Comparison of ENCODE assay signal across 1 cellular context in the genomic region with DNA sequence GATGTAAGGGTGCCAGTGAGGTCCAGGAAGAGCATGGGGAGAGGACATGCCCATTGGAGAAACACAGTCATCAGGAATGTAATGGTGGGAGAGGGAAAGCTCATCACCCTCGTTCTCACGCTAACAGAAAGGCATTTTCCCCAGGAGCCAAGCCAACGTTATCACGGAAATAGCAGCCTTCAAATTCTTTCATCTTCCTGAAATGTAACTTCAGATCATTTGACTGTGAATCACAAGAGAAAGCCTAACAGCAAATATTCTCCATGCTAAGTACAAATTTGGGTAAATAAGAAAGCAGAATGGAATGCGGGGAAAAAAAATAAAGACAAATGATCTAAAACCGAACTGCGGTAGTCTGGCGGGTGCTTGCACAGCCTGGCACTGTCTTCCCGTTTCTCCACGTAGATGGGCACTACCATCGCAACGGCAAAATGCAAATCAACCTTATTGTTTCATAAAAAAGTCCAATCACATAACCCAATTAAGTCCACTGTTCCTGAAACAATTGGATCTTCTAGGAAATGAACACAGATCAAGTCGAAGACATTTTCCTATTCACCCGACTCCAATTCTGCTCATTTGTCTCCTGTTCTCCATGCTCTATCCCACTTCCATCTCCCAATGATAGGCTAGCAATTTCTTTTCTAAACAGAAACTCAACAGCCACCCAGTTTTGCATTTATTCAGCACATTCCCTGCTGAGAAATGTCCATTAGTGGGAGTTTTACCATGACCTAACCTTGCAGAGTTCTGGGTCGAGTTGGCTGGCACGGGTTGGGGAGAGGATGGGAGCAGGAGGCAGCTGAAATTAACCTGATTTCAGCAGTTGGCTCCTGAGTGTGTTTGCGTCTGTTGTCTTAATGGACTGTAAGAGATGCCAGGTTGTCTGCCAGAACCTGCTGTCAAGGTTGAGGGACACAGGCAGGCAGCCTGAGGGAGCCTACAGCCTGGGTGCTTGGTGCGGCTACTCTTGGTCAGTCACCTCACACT.
TF ChIP-seq lines count a peak whose summit lies in the region.

No MANE protein-coding gene starts in this region.

TF ChIP-seq in IMR-90, 13 proteins besides CTCF, POLR2A, EP300 and RAD21:
- peak; percentile 32; the same call in 1 of the 2 replicates for TF ChIP-seq BHLHE40 (IDR thresholded peaks at IDR 0.05; ENCODE audit: low read depth, low read length)
- TF ChIP-seq, protein P1, sequence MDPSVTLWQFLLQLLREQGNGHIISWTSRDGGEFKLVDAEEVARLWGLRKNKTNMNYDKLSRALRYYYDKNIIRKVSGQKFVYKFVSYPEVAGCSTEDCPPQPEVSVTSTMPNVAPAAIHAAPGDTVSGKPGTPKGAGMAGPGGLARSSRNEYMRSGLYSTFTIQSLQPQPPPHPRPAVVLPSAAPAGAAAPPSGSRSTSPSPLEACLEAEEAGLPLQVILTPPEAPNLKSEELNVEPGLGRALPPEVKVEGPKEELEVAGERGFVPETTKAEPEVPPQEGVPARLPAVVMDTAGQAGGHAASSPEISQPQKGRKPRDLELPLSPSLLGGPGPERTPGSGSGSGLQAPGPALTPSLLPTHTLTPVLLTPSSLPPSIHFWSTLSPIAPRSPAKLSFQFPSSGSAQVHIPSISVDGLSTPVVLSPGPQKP (IDR thresholded peaks at IDR 0.05; ENCODE audit: borderline replicate concordance, low read depth, low read length), result no peak
- no peak; the same call in 1 of the 2 replicates for TF ChIP-seq CHD1 (IDR thresholded peaks at IDR 0.05; ENCODE audit: low read depth, low read length)
- peak; percentile 37; the same call in 1 of the 2 replicates for TF ChIP-seq NFE2L2 (IDR thresholded peaks at IDR 0.05; ENCODE audit: low read depth, low read length)
- TF ChIP-seq USF2 (IDR thresholded peaks at IDR 0.05; ENCODE audit: low read depth, low read length), result no peak
- peak; percentile 86 for TF ChIP-seq FOS (IDR thresholded peaks at IDR 0.05; ENCODE audit: low read depth, low read length)
- no peak for TF ChIP-seq CEBPB (IDR thresholded peaks at IDR 0.05; ENCODE audit: low read depth, low read length)
- TF ChIP-seq RFX5 (IDR thresholded peaks at IDR 0.05; ENCODE audit: low read depth, low read length), result no peak
- no peak for TF ChIP-seq MAZ (IDR thresholded peaks at IDR 0.05; ENCODE audit: borderline replicate concordance, low read depth, low read length)
- TF ChIP-seq RCOR1 (IDR thresholded peaks at IDR 0.05; ENCODE audit: insufficient replicate concordance, low read length), result peak; percentile 8
- no peak for TF ChIP-seq MXI1 (IDR thresholded peaks at IDR 0.05; ENCODE audit: borderline replicate concordance, low read depth, low read length)
- TF ChIP-seq MAFK (IDR thresholded peaks at IDR 0.05; ENCODE audit: low read depth, low read length), result 0 out of 2 replicates have a peak, but pooled peaks have one; percentile 35
- no peak for TF ChIP-seq SMC3 (IDR thresholded peaks at IDR 0.05; ENCODE audit: low read depth, low read length)
